11 cellular contexts compared by ENCODE assay signal in genomic region chr2:120442541-120442922, GRCh38.
A peak's percentile ranks its signal among the peaks of the same experiment; 100 is the strongest.
DNase-seq lines count a peak whose midpoint lies in the region; ATAC-seq and TF ChIP-seq lines count a peak whose summit lies in the region.
"Had no signal": no experiment of that assay in that cellular context is flagged by ENCODE, and none has a peak within 500 bp of the region (broad histone marks: within the 10 kb centered on the region; RNA-seq: fewer than 3 reads in every experiment).

No MANE protein-coding gene starts in this region.

- H3K4me1 ChIP-seq in RWPE2 (ENCODE audit: insufficient read depth, poor library complexity, severe bottlenecking) (no peaks in the 10 kb centered on the region), esophagus (ENCODE audit: control insufficient read depth in 2 of 2, insufficient read depth in 2 of 2, low read length in 1 of 2) (peaks cover 2 to 5% of the 10 kb centered on the region in 2 donors), uterus (peaks cover 0 to 12% of the 10 kb centered on the region in 2 donors)

- no peaks in the 10 kb centered on the region for H3K36me3 ChIP-seq in RWPE2 (ENCODE audit: low read depth)
- H3K36me3 ChIP-seq in esophagus (ENCODE audit: control insufficient read depth in 2 of 2, insufficient read depth in 2 of 2, low read length in 1 of 2) = no peaks in the 10 kb centered on the region
- H3K36me3 ChIP-seq in uterus = no peaks in the 10 kb centered on the region
- H3K36me3 ChIP-seq: SJSA1 had no signal

- no peaks in the 10 kb centered on the region for H3K36me3 Mint-ChIP-seq in natural killer cell treated with Interleukin-12 subunit alpha and Interleukin-12 subunit beta and Interleukin-15 and Interleukin-18, amount 100 ng/mL, for 72 hours
- H3K36me3 Mint-ChIP-seq: memory B cell had no signal

- H3K4me3 ChIP-seq in RWPE2 (ENCODE audit: severe bottlenecking) (no peak overlapping the region), esophagus (ENCODE audit: low read depth in 1 of 2, low read length in 2 of 2) (peak overlapping the region; percentile 40 to 44), uterus (no peak overlapping the region)
- H3K4me3 ChIP-seq: SJSA1 had no signal

- intact Hi-C loops in uterus (cut with DNase I; ENCODE audit: low total_unique reads) = no loop called here

- no peaks in the 10 kb centered on the region for H3K27me3 ChIP-seq in RWPE2 (ENCODE audit: insufficient read depth, poor library complexity, severe bottlenecking)
- H3K27me3 ChIP-seq in esophagus (ENCODE audit: control insufficient read depth in 1 of 2, insufficient read depth in 2 of 2, low read length in 2 of 2) = peaks cover 0 to 3% of the 10 kb centered on the region in 2 donors
- H3K27me3 ChIP-seq in uterus = peaks cover 0 to 5% of the 10 kb centered on the region in 2 donors

- peak overlapping the region; percentile 85 for H3K27ac ChIP-seq in 22Rv1
- H3K27ac ChIP-seq in RWPE2 (ENCODE audit: poor library complexity, severe bottlenecking) = no peak overlapping the region
- H3K27ac ChIP-seq in esophagus (ENCODE audit: low read depth in 2 of 2, low read length in 1 of 2) = no peak overlapping the region
- no peak overlapping the region for H3K27ac ChIP-seq in uterus
- H3K27ac ChIP-seq: SJSA1 had no signal

- no peaks in the 10 kb centered on the region for H3K9me3 Mint-ChIP-seq in natural killer cell treated with Interleukin-12 subunit alpha and Interleukin-12 subunit beta and Interleukin-15 and Interleukin-18, amount 100 ng/mL, for 72 hours
- H3K9me3 Mint-ChIP-seq: memory B cell had no signal

- 6 to 9% methylated on average over 16 of the region's 16 CpGs for WGBS in esophagus, 2 donors

- DNase-seq in RWPE2 (ENCODE audit: low spot score) (peak; percentile 9), uterus (no peak), NCI-H2081 treated with DMSO at 0.1 percent for 48 hours (lab: John Stamatoyannopoulos, UW) (no peak)
- DNase-seq in natural killer cell treated with Interleukin-12 subunit alpha and Interleukin-12 subunit beta and Interleukin-15 and Interleukin-18, amount 100 ng/mL, for 72 hours (ENCODE audit: low spot score) = peak; percentile 16
- DNase-seq in stimulated activated CD4-positive, alpha-beta T cell treated with anti-CD3 and anti-CD28 coated beads, Interleukin-1b, Interleukin-23, amount 100 ng/mL, for 48 hours = no peak
- DNase-seq: NCI-H1694 treated with DMSO at 0.1 percent for 48 hours had no signal

- peaks cover 0 to 5% of the 10 kb centered on the region in 2 donors for H3K4me1 Mint-ChIP-seq in natural killer cell treated with Interleukin-12 subunit alpha and Interleukin-12 subunit beta and Interleukin-15 and Interleukin-18, amount 100 ng/mL, for 72 hours (ENCODE audit: low read depth in 2 of 2)
- H3K4me1 Mint-ChIP-seq: memory B cell had no signal

- H3K9me3 ChIP-seq in RWPE2 (ENCODE audit: severe bottlenecking) (no peaks in the 10 kb centered on the region), esophagus (ENCODE audit: control insufficient read depth in 2 of 2, insufficient read depth in 1 of 2, low read depth in 1 of 2, low read length in 1 of 2) (no peaks in the 10 kb centered on the region), uterus (no peaks in the 10 kb centered on the region)

- TF ChIP-seq CTCF in 22Rv1 (IDR thresholded peaks at IDR 0.05) = no peak
- TF ChIP-seq CTCF in RWPE2 (IDR thresholded peaks at IDR 0.05; ENCODE audit: poor library complexity, severe bottlenecking) = no peak
- no peak for TF ChIP-seq CTCF in uterus (IDR thresholded peaks at IDR 0.05)

- H3K27me3 Mint-ChIP-seq in natural killer cell treated with Interleukin-12 subunit alpha and Interleukin-12 subunit beta and Interleukin-15 and Interleukin-18, amount 100 ng/mL, for 72 hours = peaks cover 36 to 54% of the 10 kb centered on the region in 2 donors

- TF ChIP-seq POLR2A in uterus (IDR thresholded peaks at IDR 0.05) = no peak

- no peak overlapping the region for H3K27ac Mint-ChIP-seq in natural killer cell treated with Interleukin-12 subunit alpha and Interleukin-12 subunit beta and Interleukin-15 and Interleukin-18, amount 100 ng/mL, for 72 hours
- H3K27ac Mint-ChIP-seq: memory B cell had no signal

- no peak overlapping the region for H3K4me3 Mint-ChIP-seq in natural killer cell treated with Interleukin-12 subunit alpha and Interleukin-12 subunit beta and Interleukin-15 and Interleukin-18, amount 100 ng/mL, for 72 hours
- H3K4me3 Mint-ChIP-seq: memory B cell had no signal

- ATAC-seq in RWPE2 (ENCODE audit: low read depth) = no peak
- no peak for ATAC-seq in natural killer cell treated with Interleukin-12 subunit alpha and Interleukin-12 subunit beta and Interleukin-15 and Interleukin-18, amount 100 ng/mL, for 72 hours
- ATAC-seq in GM21447 (IDR thresholded peaks at IDR 0.05; ENCODE audit: unreplicated experiment) = no peak

Comparison
In these comparisons a context has a peak if more than half of its experiments do, and no peak if none do; other contexts are left out.
1. DNase-seq: peak in RWPE2 (single experiment) and natural killer cell treated with Interleukin-12 subunit alpha and Interleukin-12 subunit beta and Interleukin-15 and Interleukin-18, amount 100 ng/mL, for 72 hours (single experiment); none in stimulated activated CD4-positive, alpha-beta T cell treated with anti-CD3 and anti-CD28 coated beads, Interleukin-1b, Interleukin-23, amount 100 ng/mL, for 48 hours (single experiment), uterus (0 of 2) and NCI-H2081 treated with DMSO at 0.1 percent for 48 hours (single experiment).
2. H3K4me3 ChIP-seq: peak in esophagus (2 of 2); none in RWPE2 (single experiment) and uterus (0 of 2).